Comparison of ENCODE assay signal across 1 cellular context in the genomic region with DNA sequence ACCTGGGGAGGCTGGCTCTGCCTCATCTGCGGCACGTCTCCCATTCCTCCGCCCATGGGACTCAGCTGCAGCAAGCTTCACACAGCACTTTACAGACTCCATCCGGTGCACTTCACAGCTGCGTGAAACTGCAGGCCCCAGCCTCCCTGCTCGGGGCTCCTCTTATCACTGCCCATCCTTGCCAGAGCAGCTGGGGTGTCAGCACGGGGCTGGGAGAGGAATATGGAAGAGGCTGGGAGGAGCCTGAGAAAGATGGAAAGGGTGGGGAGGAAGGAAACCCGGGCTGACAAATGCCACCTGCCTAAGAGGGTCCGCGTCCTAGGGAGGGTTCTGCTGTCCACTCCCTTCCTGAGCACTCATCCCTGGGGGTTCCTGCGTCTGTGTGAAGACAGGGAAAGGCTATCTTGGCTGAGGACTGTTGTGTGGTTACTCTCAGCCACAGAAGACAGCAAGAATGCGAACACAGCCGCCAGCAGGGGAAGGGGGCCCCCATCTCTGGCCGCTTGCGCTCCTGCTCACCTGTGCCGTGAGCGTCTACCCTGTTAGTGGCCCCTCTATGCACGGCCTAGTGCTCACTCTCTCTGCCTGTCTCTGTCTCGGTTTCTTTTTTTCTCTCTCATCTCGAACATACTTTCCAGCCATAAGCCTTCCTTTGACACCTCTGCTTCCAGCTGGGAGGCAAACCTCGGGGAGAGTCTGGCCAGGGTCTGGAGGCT.
TF ChIP-seq lines count a peak whose summit lies in the region.

No MANE protein-coding gene starts in this region.

TF ChIP-seq in SK-N-SH, 30 proteins besides CTCF, POLR2A, EP300 and RAD21 (continued from another document):
- TF ChIP-seq, protein P1, sequence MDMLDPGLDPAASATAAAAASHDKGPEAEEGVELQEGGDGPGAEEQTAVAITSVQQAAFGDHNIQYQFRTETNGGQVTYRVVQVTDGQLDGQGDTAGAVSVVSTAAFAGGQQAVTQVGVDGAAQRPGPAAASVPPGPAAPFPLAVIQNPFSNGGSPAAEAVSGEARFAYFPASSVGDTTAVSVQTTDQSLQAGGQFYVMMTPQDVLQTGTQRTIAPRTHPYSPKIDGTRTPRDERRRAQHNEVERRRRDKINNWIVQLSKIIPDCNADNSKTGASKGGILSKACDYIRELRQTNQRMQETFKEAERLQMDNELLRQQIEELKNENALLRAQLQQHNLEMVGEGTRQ (IDR thresholded peaks at IDR 0.05; ENCODE audit: borderline replicate concordance, low read depth, low read length): no peak
- TF ChIP-seq NFIC (IDR thresholded peaks at IDR 0.05; ENCODE audit: borderline replicate concordance) (no peak), POLR2AphosphoS5 (IDR thresholded peaks at IDR 0.05; ENCODE audit: low read depth, low read length) (no peak), GATA2 (CRISPR knock-in tag; IDR thresholded peaks at IDR 0.05) (no peak)
- TF ChIP-seq, protein P2, sequence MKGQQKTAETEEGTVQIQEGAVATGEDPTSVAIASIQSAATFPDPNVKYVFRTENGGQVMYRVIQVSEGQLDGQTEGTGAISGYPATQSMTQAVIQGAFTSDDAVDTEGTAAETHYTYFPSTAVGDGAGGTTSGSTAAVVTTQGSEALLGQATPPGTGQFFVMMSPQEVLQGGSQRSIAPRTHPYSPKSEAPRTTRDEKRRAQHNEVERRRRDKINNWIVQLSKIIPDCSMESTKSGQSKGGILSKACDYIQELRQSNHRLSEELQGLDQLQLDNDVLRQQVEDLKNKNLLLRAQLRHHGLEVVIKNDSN (IDR thresholded peaks at IDR 0.05; ENCODE audit: borderline replicate concordance, low read depth): no peak
